ENCODE assay signal across 31 cellular contexts in genomic region chr12:123678981-123679380, GRCh38. TPM values are rescaled to one million over a fixed set of nuclear protein-coding genes. Genes with fewer than 3 reads are reported as not detected.
DNase-seq lines count a peak whose midpoint lies in the region; ATAC-seq and TF ChIP-seq lines count a peak whose summit lies in the region.
"Had no signal": no experiment of that assay in that cellular context is flagged by ENCODE, and none has a peak within 500 bp of the region (broad histone marks: within the 10 kb centered on the region; RNA-seq: fewer than 3 reads in every experiment).

No MANE protein-coding gene starts in this region.

- H2AFZ ChIP-seq in trophoblast cell (ENCODE audit: insufficient read depth, low read length, poor library complexity) = no peak overlapping the region

- no peak overlapping the region for H4K12ac ChIP-seq in trophoblast cell (ENCODE audit: low read depth, low read length)

- H3K4me1 ChIP-seq in trophoblast cell (ENCODE audit: control insufficient read depth in 1 of 2, insufficient read depth in 2 of 2, low read length in 2 of 2) (no peaks in the 10 kb centered on the region), suprapubic skin (no peaks in the 10 kb centered on the region)
- H3K4me1 ChIP-seq: A549, BE2C, BLaER1, Caco-2 had no signal

- no peaks in the 10 kb centered on the region for H3K79me1 ChIP-seq in trophoblast cell (ENCODE audit: low read length)

- no peak overlapping the region for H3K9ac ChIP-seq in trophoblast cell (ENCODE audit: low read length)
- H3K9ac ChIP-seq: BLaER1; BLaER1 treated with 17β-estradiol and CSF1 and Interleukin-3, amounts not matched to agents 10 nM and 100 nM had no signal

- TF ChIP-seq EP300 in suprapubic skin (IDR thresholded peaks at IDR 0.05) = no peak

- TF ChIP-seq POLR2A in suprapubic skin (IDR thresholded peaks at IDR 0.05) = no peak

- no peak overlapping the region for H3K4me3 Mint-ChIP-seq in T-helper 17 cell
- H3K4me3 Mint-ChIP-seq: B cell; CD14-positive monocyte; CD4-positive, alpha-beta memory T cell; CD4-positive, alpha-beta T cell; CD4-positive, CD25-positive, alpha-beta regulatory T cell; CD8-positive, alpha-beta memory T cell; CD8-positive, alpha-beta T cell had no signal

- no peak overlapping the region for H3K4me2 ChIP-seq in trophoblast cell (ENCODE audit: low read length)
- H3K4me2 ChIP-seq: A549; BLaER1; BLaER1 treated with 17β-estradiol and CSF1 and Interleukin-3, amounts not matched to agents 10 nM and 100 nM had no signal

- H2BK12ac ChIP-seq in trophoblast cell (ENCODE audit: low read length) = no peak overlapping the region

- H2BK5ac ChIP-seq in trophoblast cell (ENCODE audit: low read depth, low read length, poor library complexity) = no peak overlapping the region

- H3K27me3 Mint-ChIP-seq in T-helper 17 cell = no peaks in the 10 kb centered on the region
- H3K27me3 Mint-ChIP-seq: B cell; CD4-positive, alpha-beta memory T cell; CD4-positive, alpha-beta T cell; CD4-positive, CD25-positive, alpha-beta regulatory T cell; CD8-positive, alpha-beta memory T cell had no signal

- H3K27ac ChIP-seq in trophoblast cell (ENCODE audit: low read depth, low read length) (no peak overlapping the region), suprapubic skin (no peak overlapping the region)
- H3K27ac ChIP-seq: 22Rv1; A549; BLaER1; BLaER1 treated with 17β-estradiol and CSF1 and Interleukin-3, amounts not matched to agents 10 nM and 100 nM; C4-2B had no signal

- no peak overlapping the region for H2BK120ac ChIP-seq in trophoblast cell (ENCODE audit: insufficient read depth, low read length, poor library complexity)

- no peak overlapping the region for H3K23ac ChIP-seq in trophoblast cell (ENCODE audit: low read length)

- ATAC-seq in T-helper 17 cell (no peak), GM18861 (IDR thresholded peaks at IDR 0.05; ENCODE audit: unreplicated experiment) (no peak)
- ATAC-seq: A549; CD8-positive, alpha-beta T cell had no signal

- DNase-seq in T-helper 17 cell = no peak
- DNase-seq in trophoblast cell = peak; percentile 74 to 86
- DNase-seq in suprapubic skin (ENCODE audit: low spot score in 2 of 2) = no peak
- DNase-seq: 8988T; ACHN; AML-193; BE2C; C1 segment of cervical spinal cord; Caco-2; Calu3; CD4-positive, alpha-beta memory T cell; CD4-positive, alpha-beta T cell; CD4-positive, CD25-positive, alpha-beta regulatory T cell; CD8-positive, alpha-beta memory T cell; CD8-positive, alpha-beta T cell; COR-L47; DMS 273 treated with DMSO at 0.1 percent for 48 hours; DMS153; DMS53; DMS79; DMS79 treated with DMSO at 0.1 percent for 48 hours; DND-41; EL had no signal

- H3K4ac ChIP-seq in trophoblast cell (ENCODE audit: low read depth, low read length) = no peak overlapping the region

- H3K27me3 ChIP-seq in trophoblast cell (ENCODE audit: insufficient read depth, low read length) (no peaks in the 10 kb centered on the region), suprapubic skin (no peaks in the 10 kb centered on the region)
- H3K27me3 ChIP-seq: BE2C; BLaER1; BLaER1 treated with 17β-estradiol and CSF1 and Interleukin-3, amounts not matched to agents 10 nM and 100 nM had no signal

- H3K36me3 Mint-ChIP-seq in T-helper 17 cell (ENCODE audit: low read depth) = peaks cover 3% of the 10 kb centered on the region

- H3K14ac ChIP-seq in trophoblast cell (ENCODE audit: low read length) = no peak overlapping the region

- H3K18ac ChIP-seq in trophoblast cell (ENCODE audit: low read length) = no peak overlapping the region

- peak overlapping the region; percentile 16 for H3K27ac Mint-ChIP-seq in T-helper 17 cell
- H3K27ac Mint-ChIP-seq: B cell; CD14-positive monocyte; CD4-positive, alpha-beta T cell; CD4-positive, CD25-positive, alpha-beta regulatory T cell; CD8-positive, alpha-beta memory T cell; CD8-positive, alpha-beta T cell had no signal

- peaks cover 13 to 14% of the 10 kb centered on the region in 2 experiments for H3K36me3 ChIP-seq in trophoblast cell (ENCODE audit: control insufficient read depth in 1 of 2, insufficient read depth in 2 of 2, low read length in 2 of 2)
- H3K36me3 ChIP-seq in suprapubic skin = peaks cover 57% of the 10 kb centered on the region
- H3K36me3 ChIP-seq: BE2C had no signal

- peaks cover 2% of the 10 kb centered on the region for H3K4me1 Mint-ChIP-seq in T-helper 17 cell
- H3K4me1 Mint-ChIP-seq: B cell had no signal

- no CpG with 5 or more reads among the region's 10 CpGs for WGBS in trophoblast cell (ENCODE audit: extremely low coverage, insufficient coverage, insufficient read length)
- WGBS in suprapubic skin = 96% methylated on average over 10 of the region's 10 CpGs

- no peak overlapping the region for H4K91ac ChIP-seq in trophoblast cell (ENCODE audit: low read depth, low read length)

- H3K9me3 ChIP-seq in T-helper 17 cell (ENCODE audit: control insufficient read depth, low read length, poor library complexity, severe bottlenecking) = no peaks in the 10 kb centered on the region
- no peaks in the 10 kb centered on the region for H3K9me3 ChIP-seq in trophoblast cell (ENCODE audit: insufficient read depth, low read depth, low read length)
- no peaks in the 10 kb centered on the region for H3K9me3 ChIP-seq in suprapubic skin
- H3K9me3 ChIP-seq: A549; BE2C; BLaER1; BLaER1 treated with 17β-estradiol and CSF1 and Interleukin-3, amounts not matched to agents 10 nM and 100 nM; Caco-2 had no signal

- TF ChIP-seq CTCF in suprapubic skin (IDR thresholded peaks at IDR 0.05) = no peak

- H3K4me3 ChIP-seq in trophoblast cell (ENCODE audit: low read depth, low read length) (no peak overlapping the region), suprapubic skin (no peak overlapping the region)
- H3K4me3 ChIP-seq: A549; BLaER1; BLaER1 treated with 17β-estradiol and CSF1 and Interleukin-3, amounts not matched to agents 10 nM and 100 nM had no signal

- H2AK5ac ChIP-seq in trophoblast cell (ENCODE audit: low read length) = no peak overlapping the region

- H3K79me2 ChIP-seq in trophoblast cell (ENCODE audit: control insufficient read depth, insufficient read depth, low read length, poor library complexity) = no peaks in the 10 kb centered on the region

- H4K8ac ChIP-seq in trophoblast cell (ENCODE audit: low read depth, low read length) = no peak overlapping the region

RNA-seq across cellular contexts. Expression of gene TCTN2, which starts 8.1 kb away (rescaled TPM):
- total RNA-seq in T-helper 17 cell (1 to 10 TPM; 5.1 to 6.0 TPM), suprapubic skin (10 to 100 TPM; 10.2 to 31.9 (median 16.0) TPM)
- 7.2 and 7.3 TPM in 2 replicates for polyA plus RNA-seq in trophoblast cell (2013)

RNA-seq across cellular contexts. Expression of gene ATP6V0A2, which starts 33.2 kb away (rescaled TPM):
- total RNA-seq in T-helper 17 cell (10 to 100 TPM; 34.9 to 38.3 TPM), suprapubic skin (10 to 100 TPM; 30.0 to 64.4 (median 37.9) TPM)
- 9.9 and 10.0 TPM in 2 replicates for polyA plus RNA-seq in trophoblast cell (2013)

RNA-seq across cellular contexts. Expression of gene GTF2H3, which starts 45.4 kb away (rescaled TPM):
- total RNA-seq in T-helper 17 cell = 10 to 100 TPM; 14.6 to 17.1 TPM
- 20.7 and 21.6 TPM in 2 replicates for polyA plus RNA-seq in trophoblast cell (2013)
- 10 to 100 TPM; 14.4 to 33.3 (median 23.3) TPM for total RNA-seq in suprapubic skin

RNA-seq across cellular contexts. Expression of gene EIF2B1, which starts 45.5 kb away (rescaled TPM):
- total RNA-seq in T-helper 17 cell (10 to 100 TPM; 43.0 to 45.6 TPM), suprapubic skin (100 to 1,000 TPM; 122 to 214 (median 188) TPM)
- polyA plus RNA-seq in trophoblast cell (2013) = 29.6 and 30.3 TPM in 2 replicates

Comparison
In these comparisons a context has a peak if more than half of its experiments do, and no peak if none do; other contexts are left out.
1. DNase-seq: peak in trophoblast cell (2 of 2); none in T-helper 17 cell (0 of 3) and suprapubic skin (0 of 2).